In the genomic region with DNA sequence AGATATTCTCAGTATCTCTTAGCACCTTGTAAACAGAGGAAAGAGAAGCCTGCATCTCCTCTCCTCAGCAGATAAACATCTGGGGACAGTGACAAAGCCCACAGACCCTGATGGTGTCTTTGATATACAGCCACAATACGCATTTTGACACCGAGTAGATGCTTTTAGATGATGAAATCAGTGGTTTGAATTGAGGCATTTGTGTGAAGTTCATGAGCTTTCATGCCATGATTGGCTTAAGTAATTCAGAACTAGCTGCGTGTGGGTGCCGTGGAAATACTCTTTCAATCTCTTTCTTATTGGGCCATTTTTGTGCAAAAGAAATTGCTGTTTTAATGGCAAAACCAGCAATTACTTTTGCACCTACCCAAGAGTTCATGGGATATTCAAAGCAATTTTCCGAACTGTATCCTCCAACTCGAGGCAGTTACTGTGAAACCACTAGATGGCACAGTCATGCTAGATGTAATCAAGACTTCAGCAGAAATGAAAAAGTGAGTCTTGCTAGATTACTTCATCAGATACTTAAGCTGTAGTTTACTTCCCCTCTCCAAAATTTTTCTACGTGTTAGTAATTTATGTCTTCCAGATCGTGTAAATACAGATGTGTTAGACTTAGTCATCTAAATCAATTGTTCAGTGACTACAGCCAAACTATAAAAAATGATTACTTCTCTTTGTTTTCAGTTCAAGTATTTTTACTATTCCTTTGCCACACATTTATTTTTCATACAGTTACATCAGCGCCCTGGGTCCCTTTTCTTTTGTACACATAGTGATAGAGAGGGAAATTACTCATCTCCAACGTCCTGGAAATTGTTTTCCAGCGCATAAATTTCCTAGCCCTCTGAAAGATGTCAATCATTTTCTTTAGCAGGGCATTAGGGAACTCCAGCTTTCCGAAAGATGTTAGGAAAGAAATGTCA, we compare ENCODE assay signal across 8 cellular contexts. TPM values are rescaled to one million over a fixed set of nuclear protein-coding genes. Genes with fewer than 3 reads are reported as not detected.
DNase-seq lines count a peak whose midpoint lies in the region; ATAC-seq and TF ChIP-seq lines count a peak whose summit lies in the region.

No MANE protein-coding gene starts in this region.

- peak; percentile 60 to 81 for TF ChIP-seq CTCF in right atrium auricular region (IDR thresholded peaks at IDR 0.05)
- TF ChIP-seq CTCF in retinal pigment epithelial cell (conservative IDR thresholded peaks at IDR 0.05; ENCODE audit: low read depth, low read length): peak; percentile 90

- peak overlapping the region; percentile 70 to 71 for H3K27ac ChIP-seq in right atrium auricular region

- no peaks in the 10 kb centered on the region for H3K4me1 ChIP-seq in right atrium auricular region

- H3K27me3 ChIP-seq in right atrium auricular region: no peaks in the 10 kb centered on the region

- peak overlapping the region; percentile 31 to 44 for H3K4me3 ChIP-seq in right atrium auricular region
- H3K4me3 ChIP-seq in retinal pigment epithelial cell (ENCODE audit: low read length): no peak overlapping the region

- DNase-seq in Caki2 (ENCODE audit: low read depth): peak; percentile 64
- peak; percentile 61 to 91 for DNase-seq in NOMO-1 (lab: John Stamatoyannopoulos, UW; ENCODE audit: unreplicated experiment in 2 of 2)
- DNase-seq in amniotic epithelial cell (ENCODE audit: low read depth): peak; percentile 62
- DNase-seq in right atrium auricular region (ENCODE audit: low spot score): no peak
- DNase-seq in retinal pigment epithelial cell (ENCODE audit: low read depth): peak; percentile 46

- H3K36me3 ChIP-seq in right atrium auricular region: no peaks in the 10 kb centered on the region

- ATAC-seq in GM18907 (IDR thresholded peaks at IDR 0.05; ENCODE audit: unreplicated experiment) (peak; percentile 77), HG03520 (IDR thresholded peaks at IDR 0.05; ENCODE audit: unreplicated experiment) (peak; percentile 67), GM18505 (IDR thresholded peaks at IDR 0.05; ENCODE audit: unreplicated experiment) (no peak)

- no peaks in the 10 kb centered on the region for H3K9me3 ChIP-seq in right atrium auricular region

- TF ChIP-seq POLR2A in GM18505 (IDR thresholded peaks at IDR 0.05; ENCODE audit: borderline replicate concordance, extremely low read depth, insufficient read depth, insufficient read length): no peak

- in situ Hi-C loops in Caki2 (cut with HindIII; ENCODE audit: low pct_unique_long_range_greater_than_20kb, low sequenced_read_pairs): no loop called here

RNA-seq across cellular contexts. Expression of a gene that starts 49.4 kb away (rescaled TPM):
- not detected in 2 replicates for total RNA-seq in Caki2 (2014; rRNA removed; shearing (Covaris generic); ENCODE audit: low replicate concordance)
- not detected for total RNA-seq in right atrium auricular region
